ENCODE assay signal across 17 cellular contexts in the genomic region with DNA sequence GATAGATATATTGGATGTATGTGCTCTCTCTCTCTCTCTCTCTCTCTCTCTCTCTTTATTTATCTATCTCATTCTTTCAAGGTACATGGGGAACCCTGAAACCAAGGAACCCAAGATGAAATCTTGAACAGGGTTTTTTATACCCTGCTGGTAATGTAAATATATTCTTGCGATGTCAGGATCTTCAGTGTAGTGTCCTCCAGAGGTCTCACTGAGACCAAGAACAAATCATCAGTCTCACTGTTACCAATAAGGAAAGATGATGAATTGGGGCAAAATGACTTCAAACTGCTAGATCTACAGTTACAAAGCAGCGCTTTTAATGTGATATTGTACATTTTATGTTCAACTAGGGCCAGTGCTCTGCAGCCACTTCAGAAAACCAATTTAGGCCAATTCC.
"Had no signal": no experiment of that assay in that cellular context is flagged by ENCODE, and none has a peak within 500 bp of the region (broad histone marks: within the 10 kb centered on the region; RNA-seq: fewer than 3 reads in every experiment).

No MANE protein-coding gene starts in this region.

- H3K4me1 ChIP-seq: gastroesophageal sphincter, left ventricle myocardium inferior, pancreas had no signal

- H3K27me3 Mint-ChIP-seq: dendritic cell treated with granulocyte-macrophage colony-stimulating factor and Interleukin-4, amounts not matched to agents 40 ng/mL and 50 ng/mL, for 4 days; stimulated activated naive CD8-positive, alpha-beta T cell treated with anti-CD3 and anti-CD28 coated beads, Interleukin-15, amount 100 ng/mL, for 72 hours had no signal

- H3K27me3 ChIP-seq: brain microvascular endothelial cell, gastroesophageal sphincter, pancreas had no signal

- H3K36me3 ChIP-seq: brain microvascular endothelial cell, gastroesophageal sphincter, left ventricle myocardium inferior, pancreas, thoracic aorta had no signal

- DNase-seq: activated CD4-positive, alpha-beta T cell treated with anti-CD3 and anti-CD28 coated beads, Interleukin-2, amount 50 U/mL, for 48 hours; activated CD4-positive, CD25-positive, alpha-beta regulatory T cell treated with anti-CD3 and anti-CD28 coated beads, Interleukin-2, amount 50 U/mL, for 72 hours; activated effector memory CD4-positive, alpha-beta T cell treated with anti-CD3 and anti-CD28 coated beads, Interleukin-2, amount 50 U/mL, for 16 hours; activated T-cell treated with anti-CD3 and anti-CD28 coated beads, Interleukin-2, amount 50 U/mL, for 4 hours; amygdala; brain microvascular endothelial cell; kidney; left ventricle myocardium inferior; mesenchymal stem cell; pancreas; stimulated activated CD4-positive, alpha-beta T cell treated with anti-CD3 and anti-CD28 coated beads, Interleukin-15, amount 100 ng/mL, for 24 hours; stimulated activated CD4-positive, alpha-beta T cell treated with anti-CD3 and anti-CD28 coated beads, Interleukin-4, amount 100 ng/mL, for 24 hours; stimulated activated naive CD8-positive, alpha-beta T cell treated with anti-CD3 and anti-CD28 coated beads, Interleukin-15, amount 100 ng/mL, for 72 hours had no signal

- H3K4me1 Mint-ChIP-seq: stimulated activated naive CD8-positive, alpha-beta T cell treated with anti-CD3 and anti-CD28 coated beads, Interleukin-15, amount 100 ng/mL, for 72 hours had no signal

- H3K4me3 Mint-ChIP-seq: activated T-cell treated with anti-CD3 and anti-CD28 coated beads, Interleukin-2, amount 50 U/mL, for 4 hours; dendritic cell treated with granulocyte-macrophage colony-stimulating factor and Interleukin-4, amounts not matched to agents 40 ng/mL and 50 ng/mL, for 4 days; stimulated activated naive CD8-positive, alpha-beta T cell treated with anti-CD3 and anti-CD28 coated beads, Interleukin-15, amount 100 ng/mL, for 72 hours had no signal

- H3K4me3 ChIP-seq: gastroesophageal sphincter, left ventricle myocardium inferior, pancreas, thoracic aorta had no signal

- ATAC-seq: activated naive CD4-positive, alpha-beta T cell treated with anti-CD3 and anti-CD28 coated beads, Interleukin-2, amount 50 U/mL, for 72 hours; activated T-cell treated with anti-CD3 and anti-CD28 coated beads, Interleukin-2, amount 50 U/mL, for 4 hours; gastroesophageal sphincter; pancreas; stimulated activated naive CD8-positive, alpha-beta T cell treated with anti-CD3 and anti-CD28 coated beads, Interleukin-15, amount 100 ng/mL, for 72 hours had no signal

- H3K27ac ChIP-seq: brain microvascular endothelial cell, gastroesophageal sphincter, left ventricle myocardium inferior, pancreas, thoracic aorta had no signal

- H3K9me3 Mint-ChIP-seq: dendritic cell treated with granulocyte-macrophage colony-stimulating factor and Interleukin-4, amounts not matched to agents 40 ng/mL and 50 ng/mL, for 4 days had no signal

- H3K36me3 Mint-ChIP-seq: activated naive CD4-positive, alpha-beta T cell treated with anti-CD3 and anti-CD28 coated beads, Interleukin-2, amount 50 U/mL, for 72 hours had no signal

- H3K27ac Mint-ChIP-seq: activated naive CD4-positive, alpha-beta T cell treated with anti-CD3 and anti-CD28 coated beads, Interleukin-2, amount 50 U/mL, for 72 hours; dendritic cell treated with granulocyte-macrophage colony-stimulating factor and Interleukin-4, amounts not matched to agents 40 ng/mL and 50 ng/mL, for 4 days; stimulated activated naive CD8-positive, alpha-beta T cell treated with anti-CD3 and anti-CD28 coated beads, Interleukin-15, amount 100 ng/mL, for 72 hours had no signal
